1 cellular context compared by ENCODE assay signal in the genomic region with DNA sequence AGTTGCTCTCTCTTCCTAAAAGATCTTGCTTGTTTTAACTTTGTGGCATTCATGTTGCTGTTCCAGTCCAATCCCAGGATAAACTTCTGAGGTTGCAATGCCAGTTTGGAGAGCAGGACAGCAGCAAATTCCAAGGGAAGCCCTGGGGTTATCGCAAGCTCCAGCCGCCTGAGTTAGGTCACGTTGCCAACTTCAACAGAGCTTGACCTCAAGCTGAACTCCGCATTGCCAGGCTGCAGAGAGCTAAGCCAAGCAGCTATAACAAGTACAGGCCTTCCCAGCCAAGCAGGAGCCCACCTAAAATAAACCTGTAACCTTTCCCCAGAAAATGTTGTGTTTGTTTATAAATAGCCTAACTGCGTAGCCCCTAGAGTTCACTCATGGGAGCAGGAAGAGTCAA.
TF ChIP-seq lines count a peak whose summit lies in the region.

No MANE protein-coding gene starts in this region.

TF ChIP-seq in endothelial cell of umbilical vein, 7 proteins besides CTCF, POLR2A, EP300 and RAD21:
- TF ChIP-seq MYC (IDR thresholded peaks at IDR 0.05; ENCODE audit: low read depth, low read length), result no peak
- TF ChIP-seq, protein P1, sequence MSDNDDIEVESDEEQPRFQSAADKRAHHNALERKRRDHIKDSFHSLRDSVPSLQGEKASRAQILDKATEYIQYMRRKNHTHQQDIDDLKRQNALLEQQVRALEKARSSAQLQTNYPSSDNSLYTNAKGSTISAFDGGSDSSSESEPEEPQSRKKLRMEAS (IDR thresholded peaks at IDR 0.05; ENCODE audit: insufficient read depth, insufficient read length), result no peak
- no peak for TF ChIP-seq EZH2 (IDR thresholded peaks at IDR 0.05; ENCODE audit: borderline replicate concordance, low read depth, low read length, severe bottlenecking)
- TF ChIP-seq POLR2AphosphoS5 (IDR thresholded peaks at IDR 0.05; ENCODE audit: insufficient read depth, low read depth, low read length), result peak; percentile 88
- no peak for TF ChIP-seq JUN (IDR thresholded peaks at IDR 0.05; ENCODE audit: borderline replicate concordance, insufficient read depth, insufficient read length, low read depth)
- TF ChIP-seq FOS (IDR thresholded peaks at IDR 0.05; ENCODE audit: borderline replicate concordance, insufficient read depth, low read length), result no peak
- peak; percentile 91 for TF ChIP-seq GATA2 (IDR thresholded peaks at IDR 0.05; ENCODE audit: insufficient read depth, insufficient read length, low read depth, low read length)
